In the genomic region with DNA sequence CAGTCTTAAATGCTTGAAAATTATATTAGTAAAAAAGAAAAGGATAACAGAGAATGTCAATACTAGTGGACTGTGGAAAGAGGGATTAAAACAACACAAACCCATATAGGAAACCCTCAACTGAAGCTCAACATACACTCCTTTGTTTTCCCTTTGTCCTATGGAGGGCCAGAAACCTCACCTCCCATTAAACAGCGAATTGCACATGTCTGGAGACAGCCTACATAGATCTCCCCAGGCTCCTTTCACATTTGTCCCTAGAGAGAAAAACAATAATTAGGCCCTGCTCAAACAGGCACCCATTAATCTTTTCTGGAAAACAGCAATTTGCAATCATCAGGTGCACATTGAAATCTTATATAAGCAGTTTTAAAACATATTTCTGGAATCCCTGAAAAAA, we compare ENCODE assay signal across 17 cellular contexts.
"Had no signal": no experiment of that assay in that cellular context is flagged by ENCODE, and none has a peak within 500 bp of the region (broad histone marks: within the 10 kb centered on the region; RNA-seq: fewer than 3 reads in every experiment).

No MANE protein-coding gene starts in this region.

- H3K9me3 ChIP-seq: ascending aorta, heart right ventricle, left lung, mucosa of descending colon, right atrium auricular region, thyroid gland had no signal

- H3K36me3 Mint-ChIP-seq: natural killer cell; stimulated activated memory B cell treated with anti-CD40 and anti-IgM and Interleukin-4, amounts not matched to agents 10 μg/mL and 1 μg/mL and 100 μg/mL, for 72 hours had no signal

- H3K4me3 Mint-ChIP-seq: activated naive CD4-positive, alpha-beta T cell treated with anti-CD3 and anti-CD28 coated beads for 36 hours; activated T-helper 17 cell treated with anti-CD3 and anti-CD28 coated beads, Interleukin-2, amount 50 U/mL, for 72 hours; natural killer cell; stimulated activated memory B cell treated with anti-CD40 and anti-IgM and Interleukin-4, amounts not matched to agents 10 μg/mL and 1 μg/mL and 100 μg/mL, for 72 hours had no signal

- H3K9me3 Mint-ChIP-seq: stimulated activated memory B cell treated with anti-CD40 and anti-IgM and Interleukin-4, amounts not matched to agents 10 μg/mL and 1 μg/mL and 100 μg/mL, for 72 hours had no signal

- H3K27ac Mint-ChIP-seq: activated naive CD4-positive, alpha-beta T cell treated with anti-CD3 and anti-CD28 coated beads for 36 hours; activated T-helper 17 cell treated with anti-CD3 and anti-CD28 coated beads, Interleukin-2, amount 50 U/mL, for 72 hours; natural killer cell; progenitor cell of endocrine pancreas; stimulated activated memory B cell treated with anti-CD40 and anti-IgM and Interleukin-4, amounts not matched to agents 10 μg/mL and 1 μg/mL and 100 μg/mL, for 72 hours had no signal

- DNase-seq: activated CD4-positive, alpha-beta T cell treated with anti-CD3 and anti-CD28 coated beads for 1 hour; activated CD4-positive, alpha-beta T cell treated with anti-CD3 and anti-CD28 coated beads, Interleukin-2, amount 50 U/mL, for 4 hours; activated naive CD4-positive, alpha-beta T cell treated with anti-CD3 and anti-CD28 coated beads for 36 hours; dermis blood vessel endothelial cell; heart right ventricle; left lung; mammary epithelial cell; mucosa of descending colon; natural killer cell; occipital lobe; stimulated activated CD4-positive, alpha-beta T cell treated with anti-CD3 and anti-CD28 coated beads, Interleukin-2, amount 100 ng/mL, for 48 hours; thyroid gland had no signal

- H3K27me3 ChIP-seq: ascending aorta, heart right ventricle, left lung, right atrium auricular region, thyroid gland had no signal

- H3K4me3 ChIP-seq: ascending aorta, heart right ventricle, left lung, mucosa of descending colon, right atrium auricular region, thyroid gland had no signal

- ATAC-seq: activated T-helper 17 cell treated with anti-CD3 and anti-CD28 coated beads, Interleukin-2, amount 50 U/mL, for 72 hours; heart right ventricle; left lung; mucosa of descending colon; natural killer cell; stimulated activated memory B cell treated with anti-CD40 and anti-IgM and Interleukin-4, amounts not matched to agents 10 μg/mL and 1 μg/mL and 100 μg/mL, for 72 hours had no signal

- H3K36me3 ChIP-seq: ascending aorta, heart right ventricle, left lung, right atrium auricular region, thyroid gland had no signal

- H3K27ac ChIP-seq: ascending aorta, heart right ventricle, left lung, right atrium auricular region, thyroid gland had no signal

- H3K27me3 Mint-ChIP-seq: activated T-helper 17 cell treated with anti-CD3 and anti-CD28 coated beads, Interleukin-2, amount 50 U/mL, for 72 hours; progenitor cell of endocrine pancreas; stimulated activated memory B cell treated with anti-CD40 and anti-IgM and Interleukin-4, amounts not matched to agents 10 μg/mL and 1 μg/mL and 100 μg/mL, for 72 hours had no signal

- H3K4me1 Mint-ChIP-seq: activated T-helper 17 cell treated with anti-CD3 and anti-CD28 coated beads, Interleukin-2, amount 50 U/mL, for 72 hours; natural killer cell; stimulated activated memory B cell treated with anti-CD40 and anti-IgM and Interleukin-4, amounts not matched to agents 10 μg/mL and 1 μg/mL and 100 μg/mL, for 72 hours had no signal

- H3K4me1 ChIP-seq: ascending aorta, heart right ventricle, left lung, right atrium auricular region, thyroid gland had no signal
